In the genomic region with DNA sequence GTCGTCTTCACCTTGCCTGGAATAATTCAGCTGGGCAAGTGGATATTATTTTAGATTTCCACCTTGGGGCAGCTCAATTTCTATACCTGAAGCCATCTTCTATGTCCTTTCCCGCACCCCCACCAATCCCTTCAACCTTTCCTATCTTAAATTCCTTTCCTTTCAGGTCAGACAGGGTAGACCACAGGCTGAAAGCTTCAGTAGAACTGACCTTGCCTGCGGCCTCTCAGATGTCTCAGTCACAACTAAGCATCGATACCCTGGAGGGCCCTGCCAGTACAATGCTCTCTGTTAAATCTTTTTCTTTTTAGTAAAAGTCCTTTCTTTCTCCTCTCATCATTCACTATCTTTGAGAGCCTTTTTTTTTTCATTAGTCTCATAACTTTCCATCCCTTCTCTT, we compare ENCODE assay signal across 1 cellular context.
TF ChIP-seq lines count a peak whose summit lies in the region.

No MANE protein-coding gene starts in this region.

TF ChIP-seq in IMR-90, 13 proteins besides CTCF, POLR2A, EP300 and RAD21 (continued from another document):
- no peak for TF ChIP-seq USF2 (IDR thresholded peaks at IDR 0.05; ENCODE audit: low read depth, low read length)
- no peak for TF ChIP-seq MXI1 (IDR thresholded peaks at IDR 0.05; ENCODE audit: borderline replicate concordance, low read depth, low read length)
- no peak for TF ChIP-seq FOS (IDR thresholded peaks at IDR 0.05; ENCODE audit: low read depth, low read length)
- no peak for TF ChIP-seq CHD1 (IDR thresholded peaks at IDR 0.05; ENCODE audit: low read depth, low read length)
- TF ChIP-seq MAFK (IDR thresholded peaks at IDR 0.05; ENCODE audit: low read depth, low read length) = no peak
- no peak for TF ChIP-seq SMC3 (IDR thresholded peaks at IDR 0.05; ENCODE audit: low read depth, low read length)
